8 cellular contexts compared by ENCODE assay signal in the genomic region with DNA sequence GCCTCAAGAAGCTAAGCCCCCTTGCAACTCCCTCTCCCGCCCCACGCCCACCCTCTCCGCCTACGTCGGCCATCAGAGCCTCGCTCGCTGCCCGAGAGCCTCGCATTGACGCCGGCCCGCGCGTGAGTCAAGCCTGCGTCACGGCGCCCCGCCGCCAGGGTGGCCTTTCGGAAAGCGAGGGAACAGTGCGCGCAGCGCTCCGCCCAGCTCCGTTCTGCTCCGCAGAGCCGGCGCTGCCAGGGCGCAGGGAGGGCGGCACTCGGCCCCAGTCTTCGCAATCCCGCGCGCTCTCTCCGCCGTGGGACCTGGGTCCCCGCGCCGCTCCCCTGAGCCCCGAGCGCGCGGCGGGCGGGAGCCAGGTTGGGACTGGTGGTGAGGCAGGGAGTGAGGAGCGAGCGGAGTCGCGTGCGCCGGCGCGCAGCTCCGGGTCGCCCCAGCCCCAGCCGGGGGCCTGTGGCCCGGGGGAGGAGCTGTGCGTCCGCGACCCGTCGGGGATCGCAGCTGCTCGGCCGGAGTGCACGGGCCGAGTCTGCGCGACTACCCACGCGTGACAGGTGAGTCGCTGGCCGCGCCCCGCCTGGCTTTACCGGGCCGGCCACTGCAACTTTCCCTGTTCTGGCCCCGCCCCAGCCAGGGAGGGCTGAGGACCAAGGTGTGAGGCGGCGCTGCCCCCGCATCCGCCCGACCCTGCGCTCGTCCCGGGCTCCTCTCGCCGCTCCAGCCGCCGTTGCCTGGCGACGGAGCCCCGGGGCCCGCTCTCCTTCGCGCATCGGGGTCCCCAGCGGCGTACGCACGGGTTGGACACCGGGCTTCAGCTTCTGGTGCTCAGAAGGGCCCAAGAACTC. TPM values are rescaled to one million over a fixed set of nuclear protein-coding genes. Genes with fewer than 3 reads are reported as not detected.
DNase-seq lines count a peak whose midpoint lies in the region; ATAC-seq and TF ChIP-seq lines count a peak whose summit lies in the region.

TSS of gene SLC6A17 (plus strand) at position 165 of the 845 bp plus-strand sequence. CDS start 16,436 bp downstream, outside the sequence.

- peaks cover 43 to 49% (median 47%) of the 10 kb centered on the region in 3 donors for H3K27me3 ChIP-seq in gastrocnemius medialis

- H3K4me3 Mint-ChIP-seq in activated T-helper 17 cell treated with anti-CD3 and anti-CD28 coated beads, Interleukin-2, amount 50 U/mL, for 72 hours, result no peak within 1 kb of the TSS
- peak within 1 kb of the TSS; percentile 85 for H3K4me3 Mint-ChIP-seq in glutamatergic neuron (ENCODE audit: unreplicated experiment)

- H3K36me3 ChIP-seq in gastrocnemius medialis, result no peaks in the 10 kb centered on the region

- no peak for TF ChIP-seq POLR2A in gastrocnemius medialis (IDR thresholded peaks at IDR 0.05)

- peaks cover 0 to 3% of the 10 kb centered on the region in 2 donors for H3K4me1 ChIP-seq in gastrocnemius medialis

- peak; percentile 78 for TF ChIP-seq CTCF in glutamatergic neuron (IDR thresholded peaks at IDR 0.05; ENCODE audit: partially characterized antibody, unreplicated experiment)
- TF ChIP-seq CTCF in gastrocnemius medialis (IDR thresholded peaks at IDR 0.05 in 4 of 5, conservative IDR thresholded peaks at IDR 0.05 in 1 of 5), result no peak

- H3K9me3 Mint-ChIP-seq in activated T-helper 17 cell treated with anti-CD3 and anti-CD28 coated beads, Interleukin-2, amount 50 U/mL, for 72 hours, result no peaks in the 10 kb centered on the region
- peaks cover 14% of the 10 kb centered on the region for H3K9me3 Mint-ChIP-seq in glutamatergic neuron (ENCODE audit: unreplicated experiment)

- H3K27ac Mint-ChIP-seq in activated T-helper 17 cell treated with anti-CD3 and anti-CD28 coated beads, Interleukin-2, amount 50 U/mL, for 72 hours, result no peak within 1 kb of the TSS
- H3K27ac Mint-ChIP-seq in glutamatergic neuron (ENCODE audit: unreplicated experiment), result peak within 1 kb of the TSS; percentile 45

- DNase-seq in Ammon's horn (ENCODE audit: low spot score), result peak; percentile 54
- DNase-seq in HPDE6-E6E7 (ENCODE audit: extremely low spot score), result peak; percentile 49
- peak; percentile 86 for DNase-seq in glutamatergic neuron
- peak in 3 of 4 experiments; percentile 13 to 57 (median 33) for DNase-seq in stimulated activated CD4-positive, alpha-beta T cell treated with anti-CD3 and anti-CD28 coated beads, Interleukin-1b, Interleukin-23, amount 100 ng/mL, for 24 hours (ENCODE audit: low read depth in 4 of 4, low spot score in 1 of 4)
- DNase-seq in AML-193 (lab: John Stamatoyannopoulos, UW), result no peak
- no peak for DNase-seq in gastrocnemius medialis

- ATAC-seq in activated T-helper 17 cell treated with anti-CD3 and anti-CD28 coated beads, Interleukin-2, amount 50 U/mL, for 72 hours (replicated peaks), result peak; percentile 68
- ATAC-seq in HG03039 (IDR thresholded peaks at IDR 0.05; ENCODE audit: unreplicated experiment), result no peak
- no peak for ATAC-seq in gastrocnemius medialis

- peaks cover 44% of the 10 kb centered on the region for H3K27me3 Mint-ChIP-seq in activated T-helper 17 cell treated with anti-CD3 and anti-CD28 coated beads, Interleukin-2, amount 50 U/mL, for 72 hours
- H3K27me3 Mint-ChIP-seq in glutamatergic neuron (ENCODE audit: unreplicated experiment), result peaks cover 12% of the 10 kb centered on the region

- in situ Hi-C loops in gastrocnemius medialis (cut with MboI; ENCODE audit: low sequenced_read_pairs in 4 of 4), result no loop called here

- peak within 1 kb of the TSS in 2 of 4 donors; percentile 6 to 25 for H3K4me3 ChIP-seq in gastrocnemius medialis

- intact Hi-C loops in gastrocnemius medialis (cut with DNase I; ENCODE audit: low total_unique reads), result no loop called here

- no peaks in the 10 kb centered on the region for H3K36me3 Mint-ChIP-seq in activated T-helper 17 cell treated with anti-CD3 and anti-CD28 coated beads, Interleukin-2, amount 50 U/mL, for 72 hours (ENCODE audit: low read depth)
- H3K36me3 Mint-ChIP-seq in glutamatergic neuron (ENCODE audit: unreplicated experiment), result peaks cover 4% of the 10 kb centered on the region

- H3K9me3 ChIP-seq in gastrocnemius medialis, result no peaks in the 10 kb centered on the region

- H3K27ac ChIP-seq in gastrocnemius medialis, result no peak within 1 kb of the TSS

- H3K4me1 Mint-ChIP-seq in activated T-helper 17 cell treated with anti-CD3 and anti-CD28 coated beads, Interleukin-2, amount 50 U/mL, for 72 hours, result peaks cover 4% of the 10 kb centered on the region
- peaks cover 11% of the 10 kb centered on the region for H3K4me1 Mint-ChIP-seq in glutamatergic neuron (ENCODE audit: low read depth, unreplicated experiment)

RNA-seq across cellular contexts. Expression of gene SLC6A17, which starts in this region (rescaled TPM):
- not detected for total RNA-seq in activated T-helper 17 cell treated with anti-CD3 and anti-CD28 coated beads, Interleukin-2, amount 50 U/mL, for 72 hours
- total RNA-seq in glutamatergic neuron (ENCODE audit: unreplicated experiment) (6.4 TPM), gastrocnemius medialis (under 1 TPM in 2 of 4 donors, not detected in 2; 0.02 to 0.03 TPM)

Comparison
In these comparisons a context has a peak if more than half of its experiments do, and no peak if none do; other contexts are left out.
1. Peak in ATAC-seq in activated T-helper 17 cell treated with anti-CD3 and anti-CD28 coated beads, Interleukin-2, amount 50 U/mL, for 72 hours; RNA of the gene not detected or under 1 TPM.
2. DNase-seq: peak in Ammon's horn (single experiment), HPDE6-E6E7 (single experiment), glutamatergic neuron (single experiment) and stimulated activated CD4-positive, alpha-beta T cell treated with anti-CD3 and anti-CD28 coated beads, Interleukin-1b, Interleukin-23, amount 100 ng/mL, for 24 hours (3 of 4); none in AML-193 (0 of 2) and gastrocnemius medialis (0 of 2).